In the genomic region with DNA sequence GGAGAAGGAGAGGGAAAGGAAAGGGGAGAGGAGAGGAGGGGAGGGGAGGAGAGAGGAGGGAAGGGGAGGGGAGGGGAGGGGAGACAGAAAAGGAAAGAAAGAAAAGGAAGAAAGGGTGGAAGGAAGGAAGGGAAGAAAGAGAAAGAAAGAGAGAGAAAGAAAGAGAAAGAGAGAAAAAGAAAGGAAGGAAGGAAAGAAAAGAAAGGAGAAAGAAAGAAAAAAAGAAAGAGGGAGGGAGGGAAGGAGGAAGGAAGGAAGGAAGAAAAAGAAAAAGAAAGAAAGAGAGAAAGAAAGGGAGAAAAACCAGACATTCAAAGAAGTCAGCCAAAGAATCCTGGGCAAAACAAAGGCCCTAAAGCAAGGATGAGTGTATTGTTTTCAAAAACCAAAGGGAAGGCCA, we compare ENCODE assay signal across 2 cellular contexts.
TF ChIP-seq lines count a peak whose summit lies in the region.

No MANE protein-coding gene starts in this region.

TF ChIP-seq in HEK293, 187 proteins besides CTCF, POLR2A, EP300 and RAD21:
- TF ChIP-seq SP7 (tag by site-specific recombination; IDR thresholded peaks at IDR 0.05) (no peak), PRDM1 (tag by site-specific recombination; IDR thresholded peaks at IDR 0.05) (0 out of 2 replicates have a peak, but pooled peaks have one; percentile 29), ZNF366 (tag by site-specific recombination; conservative IDR thresholded peaks at IDR 0.05) (peak; percentile 79)

TF ChIP-seq in K562, 482 proteins besides CTCF, POLR2A, EP300 and RAD21 (continued from another document):
- TF ChIP-seq, protein P1, sequence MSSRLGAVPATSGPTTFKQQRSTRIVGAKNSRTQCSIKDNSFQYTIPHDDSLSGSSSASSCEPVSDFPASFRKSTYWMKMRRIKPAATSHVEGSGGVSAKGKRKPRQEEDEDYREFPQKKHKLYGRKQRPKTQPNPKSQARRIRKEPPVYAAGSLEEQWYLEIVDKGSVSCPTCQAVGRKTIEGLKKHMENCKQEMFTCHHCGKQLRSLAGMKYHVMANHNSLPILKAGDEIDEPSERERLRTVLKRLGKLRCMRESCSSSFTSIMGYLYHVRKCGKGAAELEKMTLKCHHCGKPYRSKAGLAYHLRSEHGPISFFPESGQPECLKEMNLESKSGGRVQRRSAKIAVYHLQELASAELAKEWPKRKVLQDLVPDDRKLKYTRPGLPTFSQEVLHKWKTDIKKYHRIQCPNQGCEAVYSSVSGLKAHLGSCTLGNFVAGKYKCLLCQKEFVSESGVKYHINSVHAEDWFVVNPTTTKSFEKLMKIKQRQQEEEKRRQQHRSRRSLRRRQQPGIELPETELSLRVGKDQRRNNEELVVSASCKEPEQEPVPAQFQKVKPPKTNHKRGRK (tag; IDR thresholded peaks at IDR 0.05) = peak; percentile 77
- TF ChIP-seq KAT8 (IDR thresholded peaks at IDR 0.05; ENCODE audit: low read depth) (no peak), HDAC6 (IDR thresholded peaks at IDR 0.05; ENCODE audit: low read depth, low read length) (no peak), GTF2F1 (IDR thresholded peaks at IDR 0.05; ENCODE audit: low read depth, low read length) (no peak)
- TF ChIP-seq, protein P2, sequence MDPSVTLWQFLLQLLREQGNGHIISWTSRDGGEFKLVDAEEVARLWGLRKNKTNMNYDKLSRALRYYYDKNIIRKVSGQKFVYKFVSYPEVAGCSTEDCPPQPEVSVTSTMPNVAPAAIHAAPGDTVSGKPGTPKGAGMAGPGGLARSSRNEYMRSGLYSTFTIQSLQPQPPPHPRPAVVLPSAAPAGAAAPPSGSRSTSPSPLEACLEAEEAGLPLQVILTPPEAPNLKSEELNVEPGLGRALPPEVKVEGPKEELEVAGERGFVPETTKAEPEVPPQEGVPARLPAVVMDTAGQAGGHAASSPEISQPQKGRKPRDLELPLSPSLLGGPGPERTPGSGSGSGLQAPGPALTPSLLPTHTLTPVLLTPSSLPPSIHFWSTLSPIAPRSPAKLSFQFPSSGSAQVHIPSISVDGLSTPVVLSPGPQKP (CRISPR knock-in tag; IDR thresholded peaks at IDR 0.05) = no peak
- TF ChIP-seq, protein P3, sequence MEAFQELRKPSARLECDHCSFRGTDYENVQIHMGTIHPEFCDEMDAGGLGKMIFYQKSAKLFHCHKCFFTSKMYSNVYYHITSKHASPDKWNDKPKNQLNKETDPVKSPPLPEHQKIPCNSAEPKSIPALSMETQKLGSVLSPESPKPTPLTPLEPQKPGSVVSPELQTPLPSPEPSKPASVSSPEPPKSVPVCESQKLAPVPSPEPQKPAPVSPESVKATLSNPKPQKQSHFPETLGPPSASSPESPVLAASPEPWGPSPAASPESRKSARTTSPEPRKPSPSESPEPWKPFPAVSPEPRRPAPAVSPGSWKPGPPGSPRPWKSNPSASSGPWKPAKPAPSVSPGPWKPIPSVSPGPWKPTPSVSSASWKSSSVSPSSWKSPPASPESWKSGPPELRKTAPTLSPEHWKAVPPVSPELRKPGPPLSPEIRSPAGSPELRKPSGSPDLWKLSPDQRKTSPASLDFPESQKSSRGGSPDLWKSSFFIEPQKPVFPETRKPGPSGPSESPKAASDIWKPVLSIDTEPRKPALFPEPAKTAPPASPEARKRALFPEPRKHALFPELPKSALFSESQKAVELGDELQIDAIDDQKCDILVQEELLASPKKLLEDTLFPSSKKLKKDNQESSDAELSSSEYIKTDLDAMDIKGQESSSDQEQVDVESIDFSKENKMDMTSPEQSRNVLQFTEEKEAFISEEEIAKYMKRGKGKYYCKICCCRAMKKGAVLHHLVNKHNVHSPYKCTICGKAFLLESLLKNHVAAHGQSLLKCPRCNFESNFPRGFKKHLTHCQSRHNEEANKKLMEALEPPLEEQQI (IDR thresholded peaks at IDR 0.05) = no peak
- TF ChIP-seq, protein P4, sequence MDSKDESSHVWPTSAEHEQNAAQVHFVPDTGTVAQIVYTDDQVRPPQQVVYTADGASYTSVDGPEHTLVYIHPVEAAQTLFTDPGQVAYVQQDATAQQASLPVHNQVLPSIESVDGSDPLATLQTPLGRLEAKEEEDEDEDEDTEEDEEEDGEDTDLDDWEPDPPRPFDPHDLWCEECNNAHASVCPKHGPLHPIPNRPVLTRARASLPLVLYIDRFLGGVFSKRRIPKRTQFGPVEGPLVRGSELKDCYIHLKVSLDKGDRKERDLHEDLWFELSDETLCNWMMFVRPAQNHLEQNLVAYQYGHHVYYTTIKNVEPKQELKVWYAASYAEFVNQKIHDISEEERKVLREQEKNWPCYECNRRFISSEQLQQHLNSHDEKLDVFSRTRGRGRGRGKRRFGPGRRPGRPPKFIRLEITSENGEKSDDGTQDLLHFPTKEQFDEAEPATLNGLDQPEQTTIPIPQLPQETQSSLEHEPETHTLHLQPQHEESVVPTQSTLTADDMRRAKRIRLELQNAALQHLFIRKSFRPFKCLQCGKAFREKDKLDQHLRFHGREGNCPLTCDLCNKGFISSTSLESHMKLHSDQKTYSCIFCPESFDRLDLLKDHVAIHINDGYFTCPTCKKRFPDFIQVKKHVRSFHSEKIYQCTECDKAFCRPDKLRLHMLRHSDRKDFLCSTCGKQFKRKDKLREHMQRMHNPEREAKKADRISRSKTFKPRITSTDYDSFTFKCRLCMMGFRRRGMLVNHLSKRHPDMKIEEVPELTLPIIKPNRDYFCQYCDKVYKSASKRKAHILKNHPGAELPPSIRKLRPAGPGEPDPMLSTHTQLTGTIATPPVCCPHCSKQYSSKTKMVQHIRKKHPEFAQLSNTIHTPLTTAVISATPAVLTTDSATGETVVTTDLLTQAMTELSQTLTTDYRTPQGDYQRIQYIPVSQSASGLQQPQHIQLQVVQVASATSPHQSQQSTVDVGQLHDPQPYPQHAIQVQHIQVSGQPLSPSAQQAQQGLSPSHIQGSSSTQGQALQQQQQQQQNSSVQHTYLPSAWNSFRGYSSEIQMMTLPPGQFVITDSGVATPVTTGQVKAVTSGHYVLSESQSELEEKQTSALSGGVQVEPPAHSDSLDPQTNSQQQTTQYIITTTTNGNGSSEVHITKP (IDR thresholded peaks at IDR 0.05; ENCODE audit: partially characterized antibody) = no peak
